In the genomic region with DNA sequence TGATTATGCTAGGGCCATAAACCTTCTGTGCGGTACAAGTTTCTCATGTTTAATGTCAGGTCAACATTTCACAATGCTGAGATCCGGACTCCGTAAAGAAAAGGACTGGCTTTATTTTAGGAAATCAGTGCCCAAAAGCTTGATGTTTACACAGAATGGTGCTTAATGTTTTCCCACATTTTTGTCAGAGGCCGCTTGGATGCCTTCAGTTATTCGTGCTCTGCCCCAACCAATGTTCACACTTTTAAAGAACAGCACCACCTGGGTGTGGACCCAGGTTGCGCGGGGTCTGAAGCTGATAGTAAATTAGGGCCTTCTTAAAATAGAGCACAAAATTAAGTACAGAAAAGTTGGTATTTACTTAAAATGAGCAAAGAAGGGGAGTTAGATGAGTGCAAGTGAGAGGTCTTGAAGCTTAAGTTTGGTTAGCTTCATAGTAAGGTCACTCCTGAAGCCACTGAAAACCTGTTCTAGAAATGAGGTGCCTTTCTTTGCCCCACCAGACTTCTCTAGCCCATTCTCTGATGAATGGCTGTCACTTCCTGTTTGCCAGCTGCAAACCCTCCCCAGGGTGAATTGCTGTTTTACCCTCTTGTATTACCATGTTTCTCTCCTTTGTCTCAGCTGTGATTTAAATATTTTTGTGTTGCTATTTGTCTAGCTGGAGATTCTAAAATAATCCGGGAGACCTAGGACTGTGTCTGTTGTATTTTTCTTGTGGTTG, we compare ENCODE assay signal across 1 cellular context.
TF ChIP-seq lines count a peak whose summit lies in the region.

No MANE protein-coding gene starts in this region.

TF ChIP-seq in H1, 55 proteins besides CTCF, POLR2A, EP300 and RAD21 (continued from another document):
- TF ChIP-seq, protein P1, sequence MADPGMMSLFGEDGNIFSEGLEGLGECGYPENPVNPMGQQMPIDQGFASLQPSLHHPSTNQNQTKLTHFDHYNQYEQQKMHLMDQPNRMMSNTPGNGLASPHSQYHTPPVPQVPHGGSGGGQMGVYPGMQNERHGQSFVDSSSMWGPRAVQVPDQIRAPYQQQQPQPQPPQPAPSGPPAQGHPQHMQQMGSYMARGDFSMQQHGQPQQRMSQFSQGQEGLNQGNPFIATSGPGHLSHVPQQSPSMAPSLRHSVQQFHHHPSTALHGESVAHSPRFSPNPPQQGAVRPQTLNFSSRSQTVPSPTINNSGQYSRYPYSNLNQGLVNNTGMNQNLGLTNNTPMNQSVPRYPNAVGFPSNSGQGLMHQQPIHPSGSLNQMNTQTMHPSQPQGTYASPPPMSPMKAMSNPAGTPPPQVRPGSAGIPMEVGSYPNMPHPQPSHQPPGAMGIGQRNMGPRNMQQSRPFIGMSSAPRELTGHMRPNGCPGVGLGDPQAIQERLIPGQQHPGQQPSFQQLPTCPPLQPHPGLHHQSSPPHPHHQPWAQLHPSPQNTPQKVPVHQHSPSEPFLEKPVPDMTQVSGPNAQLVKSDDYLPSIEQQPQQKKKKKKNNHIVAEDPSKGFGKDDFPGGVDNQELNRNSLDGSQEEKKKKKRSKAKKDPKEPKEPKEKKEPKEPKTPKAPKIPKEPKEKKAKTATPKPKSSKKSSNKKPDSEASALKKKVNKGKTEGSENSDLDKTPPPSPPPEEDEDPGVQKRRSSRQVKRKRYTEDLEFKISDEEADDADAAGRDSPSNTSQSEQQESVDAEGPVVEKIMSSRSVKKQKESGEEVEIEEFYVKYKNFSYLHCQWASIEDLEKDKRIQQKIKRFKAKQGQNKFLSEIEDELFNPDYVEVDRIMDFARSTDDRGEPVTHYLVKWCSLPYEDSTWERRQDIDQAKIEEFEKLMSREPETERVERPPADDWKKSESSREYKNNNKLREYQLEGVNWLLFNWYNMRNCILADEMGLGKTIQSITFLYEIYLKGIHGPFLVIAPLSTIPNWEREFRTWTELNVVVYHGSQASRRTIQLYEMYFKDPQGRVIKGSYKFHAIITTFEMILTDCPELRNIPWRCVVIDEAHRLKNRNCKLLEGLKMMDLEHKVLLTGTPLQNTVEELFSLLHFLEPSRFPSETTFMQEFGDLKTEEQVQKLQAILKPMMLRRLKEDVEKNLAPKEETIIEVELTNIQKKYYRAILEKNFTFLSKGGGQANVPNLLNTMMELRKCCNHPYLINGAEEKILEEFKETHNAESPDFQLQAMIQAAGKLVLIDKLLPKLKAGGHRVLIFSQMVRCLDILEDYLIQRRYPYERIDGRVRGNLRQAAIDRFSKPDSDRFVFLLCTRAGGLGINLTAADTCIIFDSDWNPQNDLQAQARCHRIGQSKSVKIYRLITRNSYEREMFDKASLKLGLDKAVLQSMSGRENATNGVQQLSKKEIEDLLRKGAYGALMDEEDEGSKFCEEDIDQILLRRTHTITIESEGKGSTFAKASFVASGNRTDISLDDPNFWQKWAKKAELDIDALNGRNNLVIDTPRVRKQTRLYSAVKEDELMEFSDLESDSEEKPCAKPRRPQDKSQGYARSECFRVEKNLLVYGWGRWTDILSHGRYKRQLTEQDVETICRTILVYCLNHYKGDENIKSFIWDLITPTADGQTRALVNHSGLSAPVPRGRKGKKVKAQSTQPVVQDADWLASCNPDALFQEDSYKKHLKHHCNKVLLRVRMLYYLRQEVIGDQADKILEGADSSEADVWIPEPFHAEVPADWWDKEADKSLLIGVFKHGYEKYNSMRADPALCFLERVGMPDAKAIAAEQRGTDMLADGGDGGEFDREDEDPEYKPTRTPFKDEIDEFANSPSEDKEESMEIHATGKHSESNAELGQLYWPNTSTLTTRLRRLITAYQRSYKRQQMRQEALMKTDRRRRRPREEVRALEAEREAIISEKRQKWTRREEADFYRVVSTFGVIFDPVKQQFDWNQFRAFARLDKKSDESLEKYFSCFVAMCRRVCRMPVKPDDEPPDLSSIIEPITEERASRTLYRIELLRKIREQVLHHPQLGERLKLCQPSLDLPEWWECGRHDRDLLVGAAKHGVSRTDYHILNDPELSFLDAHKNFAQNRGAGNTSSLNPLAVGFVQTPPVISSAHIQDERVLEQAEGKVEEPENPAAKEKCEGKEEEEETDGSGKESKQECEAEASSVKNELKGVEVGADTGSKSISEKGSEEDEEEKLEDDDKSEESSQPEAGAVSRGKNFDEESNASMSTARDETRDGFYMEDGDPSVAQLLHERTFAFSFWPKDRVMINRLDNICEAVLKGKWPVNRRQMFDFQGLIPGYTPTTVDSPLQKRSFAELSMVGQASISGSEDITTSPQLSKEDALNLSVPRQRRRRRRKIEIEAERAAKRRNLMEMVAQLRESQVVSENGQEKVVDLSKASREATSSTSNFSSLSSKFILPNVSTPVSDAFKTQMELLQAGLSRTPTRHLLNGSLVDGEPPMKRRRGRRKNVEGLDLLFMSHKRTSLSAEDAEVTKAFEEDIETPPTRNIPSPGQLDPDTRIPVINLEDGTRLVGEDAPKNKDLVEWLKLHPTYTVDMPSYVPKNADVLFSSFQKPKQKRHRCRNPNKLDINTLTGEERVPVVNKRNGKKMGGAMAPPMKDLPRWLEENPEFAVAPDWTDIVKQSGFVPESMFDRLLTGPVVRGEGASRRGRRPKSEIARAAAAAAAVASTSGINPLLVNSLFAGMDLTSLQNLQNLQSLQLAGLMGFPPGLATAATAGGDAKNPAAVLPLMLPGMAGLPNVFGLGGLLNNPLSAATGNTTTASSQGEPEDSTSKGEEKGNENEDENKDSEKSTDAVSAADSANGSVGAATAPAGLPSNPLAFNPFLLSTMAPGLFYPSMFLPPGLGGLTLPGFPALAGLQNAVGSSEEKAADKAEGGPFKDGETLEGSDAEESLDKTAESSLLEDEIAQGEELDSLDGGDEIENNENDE (IDR thresholded peaks at IDR 0.05; ENCODE audit: insufficient replicate concordance, low read length), result no peak
- TF ChIP-seq ASH2L (IDR thresholded peaks at IDR 0.05; ENCODE audit: low read length) (no peak), CEBPB (IDR thresholded peaks at IDR 0.05; ENCODE audit: low read depth, low read length) (no peak), SP4 (IDR thresholded peaks at IDR 0.05; ENCODE audit: low read length) (no peak), CBX5 (IDR thresholded peaks at IDR 0.05; ENCODE audit: low read depth, low read length) (no peak), TAF7 (optimal IDR thresholded peaks at IDR 0.05; ENCODE audit: borderline replicate concordance, low read depth, low read length) (no peak), TCF12 (IDR thresholded peaks at IDR 0.05; ENCODE audit: low read depth, low read length) (no peak), BACH1 (IDR thresholded peaks at IDR 0.05; ENCODE audit: low read length) (no peak), KDM4A (IDR thresholded peaks at IDR 0.05; ENCODE audit: low read depth, low read length, severe bottlenecking) (no peak), RXRA (IDR thresholded peaks at IDR 0.05; ENCODE audit: insufficient read depth, low read depth, low read length) (no peak), PHF8 (conservative IDR thresholded peaks at IDR 0.05; ENCODE audit: low read depth, low read length) (no peak), SIN3A (conservative IDR thresholded peaks at IDR 0.05 in 1 of 2, IDR thresholded peaks at IDR 0.05 in 1 of 2; ENCODE audit: low read depth in 1 of 2, low read length in 2 of 2) (no peak), NRF1 (IDR thresholded peaks at IDR 0.05; ENCODE audit: low read depth, low read length) (no peak), YY1 (IDR thresholded peaks at IDR 0.05; ENCODE audit: low read depth, low read length) (no peak)
